ENCODE assay signal across 9 cellular contexts in genomic region chr15:66923438-66923881, GRCh38.
DNase-seq lines count a peak whose midpoint lies in the region; ATAC-seq and TF ChIP-seq lines count a peak whose summit lies in the region.
"Had no signal": no experiment of that assay in that cellular context is flagged by ENCODE, and none has a peak within 500 bp of the region (broad histone marks: within the 10 kb centered on the region; RNA-seq: fewer than 3 reads in every experiment).

No MANE protein-coding gene starts in this region.

- POLR2A ChIA-PET in activated CD8-positive, alpha-beta T cell treated with anti-CD3 and anti-CD28 coated beads, Interleukin-2, amount 10 ng/mL, durations not matched to agents 7 days and 5 days (lab: Charles Lee), result no interaction called here

- H3K4me3 Mint-ChIP-seq in activated CD8-positive, alpha-beta T cell treated with anti-CD3 and anti-CD28 coated beads, Interleukin-2, amount 10 ng/mL, durations not matched to agents 7 days and 5 days, result no peak overlapping the region
- H3K4me3 Mint-ChIP-seq: activated naive CD8-positive, alpha-beta T cell had no signal

- no peak overlapping the region for H3K4me2 ChIP-seq in hepatocyte

- H2AFZ ChIP-seq in hepatocyte, result no peak overlapping the region

- CTCF ChIA-PET in activated CD8-positive, alpha-beta T cell treated with anti-CD3 and anti-CD28 coated beads, Interleukin-2, amount 10 ng/mL, durations not matched to agents 7 days and 5 days (lab: Charles Lee), result interaction anchor here (1.9 to 4.5 kb wide), 2 partner anchors 12 to 20 kb away, joined by 8 to 20 read pairs; no protein-coding TSS in a partner anchor

- H3K27ac ChIP-seq in hepatocyte, result no peak overlapping the region

- no peak overlapping the region for H3K27ac Mint-ChIP-seq in activated CD8-positive, alpha-beta T cell treated with anti-CD3 and anti-CD28 coated beads, Interleukin-2, amount 10 ng/mL, durations not matched to agents 7 days and 5 days
- H3K27ac Mint-ChIP-seq: activated naive CD8-positive, alpha-beta T cell had no signal

- no peaks in the 10 kb centered on the region for H3K79me2 ChIP-seq in hepatocyte

- H3K4me1 Mint-ChIP-seq in activated CD8-positive, alpha-beta T cell treated with anti-CD3 and anti-CD28 coated beads, Interleukin-2, amount 10 ng/mL, durations not matched to agents 7 days and 5 days (ENCODE audit: low read depth), result peaks cover 15% of the 10 kb centered on the region

- H3K9me3 ChIP-seq in hepatocyte (ENCODE audit: low read depth), result no peaks in the 10 kb centered on the region

- WGBS in hepatocyte (ENCODE audit: low lambda C conversion rate, missing lambda C conversion rate), result 28% methylated on average over 7 of the region's 7 CpGs

- no peaks in the 10 kb centered on the region for H3K36me3 Mint-ChIP-seq in activated CD8-positive, alpha-beta T cell treated with anti-CD3 and anti-CD28 coated beads, Interleukin-2, amount 10 ng/mL, durations not matched to agents 7 days and 5 days (ENCODE audit: low read depth)
- H3K36me3 Mint-ChIP-seq: activated naive CD8-positive, alpha-beta T cell had no signal

- H3K9me3 Mint-ChIP-seq in activated CD8-positive, alpha-beta T cell treated with anti-CD3 and anti-CD28 coated beads, Interleukin-2, amount 10 ng/mL, durations not matched to agents 7 days and 5 days (ENCODE audit: insufficient read depth), result peaks cover 3% of the 10 kb centered on the region

- peak; percentile 46 for TF ChIP-seq CTCF in hepatocyte (IDR thresholded peaks at IDR 0.05; ENCODE audit: poor library complexity)

- no peaks in the 10 kb centered on the region for H3K9me2 ChIP-seq in hepatocyte (replicated peaks; ENCODE audit: insufficient read depth)

- no peaks in the 10 kb centered on the region for H4K20me1 ChIP-seq in hepatocyte (ENCODE audit: insufficient read depth, poor library complexity, severe bottlenecking)

- no peaks in the 10 kb centered on the region for H3K4me1 ChIP-seq in hepatocyte (ENCODE audit: insufficient read depth)

- no peak for TF ChIP-seq EP300 in Ishikawa (IDR thresholded peaks at IDR 0.05; ENCODE audit: borderline replicate concordance)

- no peak overlapping the region for H3K4me3 ChIP-seq in hepatocyte

- DNase-seq in AML-193 (lab: John Stamatoyannopoulos, UW) (peak; percentile 50 to 66), hepatocyte (ENCODE audit: low spot score) (peak; percentile 54)
- peak; percentile 60 for DNase-seq in activated CD8-positive, alpha-beta T cell treated with anti-CD3 and anti-CD28 coated beads, Interleukin-2, amount 10 ng/mL, durations not matched to agents 7 days and 5 days
- peak; percentile 14 for DNase-seq in stimulated activated naive CD4-positive, alpha-beta T cell treated with Interleukin-2 at 50 U/mL for 16 hours (lab: John Stamatoyannopoulos, UW)

- no peaks in the 10 kb centered on the region for H3K36me3 ChIP-seq in hepatocyte (replicated peaks; ENCODE audit: insufficient read depth, low read depth)

- H3K27me3 Mint-ChIP-seq in activated CD8-positive, alpha-beta T cell treated with anti-CD3 and anti-CD28 coated beads, Interleukin-2, amount 10 ng/mL, durations not matched to agents 7 days and 5 days (ENCODE audit: low read depth), result peaks cover 26% of the 10 kb centered on the region

- peak; percentile 40 for TF ChIP-seq RAD21 in Ishikawa (IDR thresholded peaks at IDR 0.05; ENCODE audit: low read depth)

- ATAC-seq in activated CD8-positive, alpha-beta T cell treated with anti-CD3 and anti-CD28 coated beads, Interleukin-2, amount 10 ng/mL, durations not matched to agents 7 days and 5 days, result peak; percentile 78
- ATAC-seq in GM21723 (IDR thresholded peaks at IDR 0.05; ENCODE audit: unreplicated experiment), result no peak
- ATAC-seq in GM19324 (IDR thresholded peaks at IDR 0.05; ENCODE audit: low FRiP score, unreplicated experiment), result no peak
- ATAC-seq in GM21717 (IDR thresholded peaks at IDR 0.05; ENCODE audit: unreplicated experiment), result no peak

- H3K27me3 ChIP-seq in hepatocyte, result no peaks in the 10 kb centered on the region

TF ChIP-seq in Ishikawa, 13 proteins besides CTCF, POLR2A, EP300 and RAD21:
- TF ChIP-seq TAF1 (IDR thresholded peaks at IDR 0.05; ENCODE audit: low read depth) (no peak), USF1 (IDR thresholded peaks at IDR 0.05) (no peak), MAX (IDR thresholded peaks at IDR 0.05) (no peak), CREB1 (IDR thresholded peaks at IDR 0.05; ENCODE audit: low read depth) (no peak), TEAD4 (IDR thresholded peaks at IDR 0.05) (no peak), YY1 (IDR thresholded peaks at IDR 0.05; ENCODE audit: low read depth) (no peak), EGR1 (IDR thresholded peaks at IDR 0.05) (no peak), REST (IDR thresholded peaks at IDR 0.05; ENCODE audit: low read depth) (no peak), CEBPB (IDR thresholded peaks at IDR 0.05) (no peak), NFIC (IDR thresholded peaks at IDR 0.05) (no peak), ZBTB7A (IDR thresholded peaks at IDR 0.05; ENCODE audit: low read depth) (no peak), FOXM1 (IDR thresholded peaks at IDR 0.05; ENCODE audit: borderline replicate concordance, low read depth) (no peak), TCF12 (IDR thresholded peaks at IDR 0.05; ENCODE audit: low read depth) (no peak)
